Comparison of ENCODE assay signal across 3 cellular contexts in the genomic region with DNA sequence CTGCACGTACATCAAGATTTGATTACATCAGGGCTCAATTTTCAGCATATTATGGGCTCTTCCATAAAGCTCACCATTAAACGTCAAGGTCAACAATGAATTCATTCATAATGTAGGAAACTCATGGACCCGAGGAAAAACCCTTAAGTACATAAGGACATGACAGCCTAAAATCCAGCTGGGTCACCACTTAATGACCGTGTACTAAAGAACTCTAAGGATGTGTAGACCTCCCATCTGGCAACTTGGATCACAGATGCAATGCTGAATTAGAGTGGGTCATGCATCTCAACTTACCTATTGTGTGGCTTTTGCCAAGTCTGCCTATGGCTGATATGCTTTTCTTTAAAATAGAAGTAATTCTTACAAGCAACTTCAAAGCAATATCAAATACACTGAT.
"Had no signal": no experiment of that assay in that cellular context is flagged by ENCODE, and none has a peak within 500 bp of the region (broad histone marks: within the 10 kb centered on the region; RNA-seq: fewer than 3 reads in every experiment).

No MANE protein-coding gene starts in this region.

- DNase-seq: H9, HCEC 1CT, IMR-90 had no signal
